34 cellular contexts compared by ENCODE assay signal in genomic region chr14:39628087-39628486, GRCh38.
"Had no signal": no experiment of that assay in that cellular context is flagged by ENCODE, and none has a peak within 500 bp of the region (broad histone marks: within the 10 kb centered on the region; RNA-seq: fewer than 3 reads in every experiment).

No MANE protein-coding gene starts in this region.

- H3K4me1 Mint-ChIP-seq: activated CD4-positive, alpha-beta memory T cell treated with anti-CD3 and anti-CD28 coated beads, Interleukin-2, amount 10 ng/mL, durations not matched to agents 7 days and 5 days; activated CD4-positive, alpha-beta T cell treated with anti-CD3 and anti-CD28 coated beads for 36 hours had no signal

- H3K27ac Mint-ChIP-seq: activated CD4-positive, alpha-beta memory T cell treated with anti-CD3 and anti-CD28 coated beads, Interleukin-2, amount 10 ng/mL, durations not matched to agents 7 days and 5 days; activated CD4-positive, alpha-beta T cell treated with anti-CD3 and anti-CD28 coated beads for 36 hours; activated naive CD4-positive, alpha-beta T cell treated with anti-CD3 and anti-CD28 coated beads, Interleukin-2, amount 10 ng/mL, durations not matched to agents 7 days and 5 days; activated naive CD8-positive, alpha-beta T cell treated with anti-CD3 and anti-CD28 coated beads, Interleukin-2, amount 50 U/mL, for 24 hours; activated T-helper 17 cell treated with anti-CD3 and anti-CD28 coated beads, Interleukin-2, amount 50 U/mL, for 72 hours; T-helper 1 cell treated with Interleukin-12 subunit alpha and Interleukin-12 subunit beta and Interleukin-4 antibody, amounts not matched to agents 30 μg/mL and 1 μg/mL, for 36 hours had no signal

- H3K36me3 Mint-ChIP-seq: activated naive CD4-positive, alpha-beta T cell treated with anti-CD3 and anti-CD28 coated beads, Interleukin-2, amount 10 ng/mL, durations not matched to agents 7 days and 5 days had no signal

- H3K4me2 ChIP-seq: SK-N-SH had no signal

- H3K9ac ChIP-seq: SK-N-SH had no signal

- H3K9me3 ChIP-seq: ascending aorta, body of pancreas, MG63, Peyer's patch, SJCRH30, SK-N-SH had no signal

- H3K4me1 ChIP-seq: ascending aorta, body of pancreas, Peyer's patch had no signal

- H3K36me3 ChIP-seq: ascending aorta, MG63, Peyer's patch, SJCRH30, WERI-Rb-1 had no signal

- H3K27ac ChIP-seq: ascending aorta, body of pancreas, Peyer's patch, RWPE1, SJCRH30, WERI-Rb-1 had no signal

- H3K4me3 ChIP-seq: ascending aorta, body of pancreas, MG63, Peyer's patch, SJCRH30 had no signal

- H3K27me3 Mint-ChIP-seq: activated CD4-positive, alpha-beta memory T cell treated with anti-CD3 and anti-CD28 coated beads, Interleukin-2, amount 10 ng/mL, durations not matched to agents 7 days and 5 days; activated CD4-positive, alpha-beta T cell treated with anti-CD3 and anti-CD28 coated beads for 36 hours; activated naive CD4-positive, alpha-beta T cell treated with anti-CD3 and anti-CD28 coated beads, Interleukin-2, amount 10 ng/mL, durations not matched to agents 7 days and 5 days; activated naive CD8-positive, alpha-beta T cell treated with anti-CD3 and anti-CD28 coated beads, Interleukin-2, amount 50 U/mL, for 24 hours; activated T-helper 17 cell treated with anti-CD3 and anti-CD28 coated beads, Interleukin-2, amount 50 U/mL, for 72 hours had no signal

- H3K4me3 Mint-ChIP-seq: activated CD4-positive, alpha-beta memory T cell treated with anti-CD3 and anti-CD28 coated beads, Interleukin-2, amount 10 ng/mL, durations not matched to agents 7 days and 5 days; activated CD4-positive, alpha-beta T cell treated with anti-CD3 and anti-CD28 coated beads for 36 hours; activated naive CD4-positive, alpha-beta T cell treated with anti-CD3 and anti-CD28 coated beads, Interleukin-2, amount 10 ng/mL, durations not matched to agents 7 days and 5 days; activated naive CD8-positive, alpha-beta T cell treated with anti-CD3 and anti-CD28 coated beads, Interleukin-2, amount 50 U/mL, for 24 hours; activated T-helper 17 cell treated with anti-CD3 and anti-CD28 coated beads, Interleukin-2, amount 50 U/mL, for 72 hours; T-helper 1 cell treated with Interleukin-12 subunit alpha and Interleukin-12 subunit beta and Interleukin-4 antibody, amounts not matched to agents 30 μg/mL and 1 μg/mL, for 36 hours had no signal

- DNase-seq: activated CD4-positive, alpha-beta memory T cell treated with anti-CD3 and anti-CD28 coated beads, Interleukin-2, amount 10 ng/mL, durations not matched to agents 7 days and 5 days; activated CD4-positive, alpha-beta T cell treated with anti-CD3 and anti-CD28 coated beads for 36 hours; activated CD4-positive, alpha-beta T cell treated with anti-CD3 and anti-CD28 coated beads, Interleukin-2, amount 50 U/mL, for 1 hour; activated gamma-delta T cell treated with Interleukin-2 at 50 U/mL for 16 hours; activated naive CD4-positive, alpha-beta T cell treated with anti-CD3 and anti-CD28 coated beads, Interleukin-2, amount 10 ng/mL, durations not matched to agents 7 days and 5 days; activated naive CD8-positive, alpha-beta T cell treated with anti-CD3 and anti-CD28 coated beads, Interleukin-2, amount 50 U/mL, for 24 hours; activated T-cell treated with anti-CD3 and anti-CD28 coated beads for 4 hours; activated T-cell treated with anti-CD3 and anti-CD28 coated beads, Interleukin-2, amount 50 U/mL, for 48 hours; amniotic stem cell; body of pancreas; MG63; MV-4-11; NCI-H1092 treated with DMSO at 0.1 percent for 48 hours; NCI-H1417 treated with DMSO at 0.1 percent for 48 hours; NCI-H1694; NCI-H2029; NCI-H2107; NCI-H2171 treated with DMSO at 0.1 percent for 48 hours; NCI-H226; NCI-H510A; NCI-H526 treated with DMSO at 0.1 percent for 48 hours; NCI-H82; NK-92 treated with Interleukin-12 subunit alpha and Interleukin-12 subunit beta, amount 100 ng/mL, for 24 hours; Peyer's patch; Right ventricle myocardium superior; SJCRH30; SK-N-SH; SW 1271; T-helper 9 cell; WERI-Rb-1 had no signal

- ATAC-seq: activated CD4-positive, alpha-beta T cell treated with anti-CD3 and anti-CD28 coated beads for 36 hours; activated naive CD8-positive, alpha-beta T cell treated with anti-CD3 and anti-CD28 coated beads, Interleukin-2, amount 50 U/mL, for 24 hours; activated T-helper 17 cell treated with anti-CD3 and anti-CD28 coated beads, Interleukin-2, amount 50 U/mL, for 72 hours; body of pancreas had no signal

- H3K27me3 ChIP-seq: ascending aorta, body of pancreas, MG63, Peyer's patch, SJCRH30 had no signal
